ENCODE assay signal across 16 cellular contexts in the genomic region with DNA sequence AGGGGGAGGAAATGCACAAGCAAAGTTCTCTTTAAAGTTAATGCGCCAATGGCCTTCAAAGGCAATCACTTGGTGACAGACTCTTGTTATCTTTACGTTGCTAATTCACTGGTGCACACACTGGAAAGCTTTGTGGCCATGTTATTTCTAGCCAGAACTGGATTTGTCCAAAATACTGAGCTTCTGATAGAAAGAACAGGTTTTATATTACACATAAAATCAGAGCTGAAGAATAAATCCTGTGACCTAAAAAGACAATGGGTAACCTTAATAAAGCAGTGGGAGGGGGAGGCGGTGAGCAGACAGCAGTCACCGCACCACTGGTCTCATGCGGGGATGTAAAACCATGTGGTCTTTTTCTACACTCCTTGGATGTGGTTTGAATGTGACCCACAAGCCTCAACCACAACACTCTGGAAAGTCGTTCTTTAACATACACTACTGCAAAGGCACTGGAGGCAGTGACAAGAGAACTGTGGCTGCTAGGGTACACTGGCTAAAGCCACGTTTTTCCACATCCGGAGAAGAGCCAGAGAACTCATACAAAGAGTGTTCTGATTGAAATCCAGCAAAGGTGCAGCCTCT.
DNase-seq lines count a peak whose midpoint lies in the region; ATAC-seq and TF ChIP-seq lines count a peak whose summit lies in the region.
"Had no signal": no experiment of that assay in that cellular context is flagged by ENCODE, and none has a peak within 500 bp of the region (broad histone marks: within the 10 kb centered on the region; RNA-seq: fewer than 3 reads in every experiment).

No MANE protein-coding gene starts in this region.

- POLR2A ChIA-PET in activated CD8-positive, alpha-beta T cell treated with anti-CD3 and anti-CD28 coated beads, Interleukin-2, amount 10 ng/mL, durations not matched to agents 7 days and 5 days (lab: Charles Lee): no interaction called here

- in situ Hi-C loops in KBM-7 (cut with MboI; ENCODE audit: low pct_unique_long_range_greater_than_20kb, low sequenced_read_pairs): no loop called here

- intact Hi-C loops in mucosa of descending colon (cut with DNase I, micrococcal nuclease): no loop called here

- H3K4me3 ChIP-seq in BLaER1 treated with 17β-estradiol and CSF1 and Interleukin-3, amounts not matched to agents 10 nM and 100 nM: no peak overlapping the region
- no peak overlapping the region for H3K4me3 ChIP-seq in mucosa of descending colon
- H3K4me3 ChIP-seq: A549, GM23248 had no signal

- CTCF ChIA-PET in activated CD8-positive, alpha-beta T cell treated with anti-CD3 and anti-CD28 coated beads, Interleukin-2, amount 10 ng/mL, durations not matched to agents 7 days and 5 days (lab: Charles Lee): interaction anchor here (1.3 kb wide), 1 partner anchor 9 kb away, joined by 3 read pairs; no protein-coding TSS in a partner anchor

- no peaks in the 10 kb centered on the region for H3K27me3 Mint-ChIP-seq in activated CD8-positive, alpha-beta T cell treated with anti-CD3 and anti-CD28 coated beads, Interleukin-2, amount 10 ng/mL, durations not matched to agents 7 days and 5 days (ENCODE audit: low read depth)
- H3K27me3 Mint-ChIP-seq: CD4-positive, alpha-beta T cell; IgD-negative memory B cell had no signal

- H3K27ac ChIP-seq in BLaER1 treated with 17β-estradiol and CSF1 and Interleukin-3, amounts not matched to agents 10 nM and 100 nM: no peak overlapping the region
- H3K27ac ChIP-seq: A549, GM23248 had no signal

- peak overlapping the region in 8 of 11 experiments; percentile 4 to 53 (median 30); a peak in 13 of 22 replicates for H3K4me2 ChIP-seq in BLaER1 treated with 17β-estradiol and CSF1 and Interleukin-3, amounts not matched to agents 10 nM and 100 nM
- H3K4me2 ChIP-seq: A549 had no signal

- H3K9me3 ChIP-seq in BLaER1 treated with 17β-estradiol and CSF1 and Interleukin-3, amounts not matched to agents 10 nM and 100 nM (replicated peaks in 1 of 11): no peaks in the 10 kb centered on the region
- no peaks in the 10 kb centered on the region for H3K9me3 ChIP-seq in mucosa of descending colon
- H3K9me3 ChIP-seq: A549 had no signal

- TF ChIP-seq CTCF in mucosa of descending colon (IDR thresholded peaks at IDR 0.05): no peak

- no peak overlapping the region for H3K27ac Mint-ChIP-seq in activated CD8-positive, alpha-beta T cell treated with anti-CD3 and anti-CD28 coated beads, Interleukin-2, amount 10 ng/mL, durations not matched to agents 7 days and 5 days
- H3K27ac Mint-ChIP-seq: CD4-positive, alpha-beta T cell; IgD-negative memory B cell had no signal

- peaks cover 0 to 26% (median 7%) of the 10 kb centered on the region in 11 experiments; a peak in 9 of 22 replicates for H3K36me3 ChIP-seq in BLaER1 treated with 17β-estradiol and CSF1 and Interleukin-3, amounts not matched to agents 10 nM and 100 nM
- no peaks in the 10 kb centered on the region for H3K36me3 ChIP-seq in mucosa of descending colon (ENCODE audit: low read depth)

- no peaks in the 10 kb centered on the region for H3K9me3 Mint-ChIP-seq in activated CD8-positive, alpha-beta T cell treated with anti-CD3 and anti-CD28 coated beads, Interleukin-2, amount 10 ng/mL, durations not matched to agents 7 days and 5 days (ENCODE audit: insufficient read depth)
- H3K9me3 Mint-ChIP-seq: CD4-positive, alpha-beta T cell; IgD-negative memory B cell had no signal

- peaks cover 0 to 12% (median 8%) of the 10 kb centered on the region in 10 experiments; a peak in 11 of 20 replicates for H3K4me1 ChIP-seq in BLaER1 treated with 17β-estradiol and CSF1 and Interleukin-3, amounts not matched to agents 10 nM and 100 nM
- no peaks in the 10 kb centered on the region for H3K4me1 ChIP-seq in mucosa of descending colon (ENCODE audit: low read depth)
- H3K4me1 ChIP-seq: A549 had no signal

- no peaks in the 10 kb centered on the region for H3K36me3 Mint-ChIP-seq in activated CD8-positive, alpha-beta T cell treated with anti-CD3 and anti-CD28 coated beads, Interleukin-2, amount 10 ng/mL, durations not matched to agents 7 days and 5 days (ENCODE audit: low read depth)

- H3K27me3 ChIP-seq in BLaER1 treated with 17β-estradiol and CSF1 and Interleukin-3, amounts not matched to agents 10 nM and 100 nM: peaks cover 0 to 28% (median 13%) of the 10 kb centered on the region in 11 experiments; a peak in 14 of 22 replicates

- no peak overlapping the region for H3K4me3 Mint-ChIP-seq in activated CD8-positive, alpha-beta T cell treated with anti-CD3 and anti-CD28 coated beads, Interleukin-2, amount 10 ng/mL, durations not matched to agents 7 days and 5 days
- H3K4me3 Mint-ChIP-seq: CD4-positive, alpha-beta T cell; IgD-negative memory B cell had no signal

- peaks cover 9% of the 10 kb centered on the region for H3K4me1 Mint-ChIP-seq in activated CD8-positive, alpha-beta T cell treated with anti-CD3 and anti-CD28 coated beads, Interleukin-2, amount 10 ng/mL, durations not matched to agents 7 days and 5 days (ENCODE audit: low read depth)

- no peak overlapping the region for H3K9ac ChIP-seq in BLaER1 treated with 17β-estradiol and CSF1 and Interleukin-3, amounts not matched to agents 10 nM and 100 nM
- H3K9ac ChIP-seq: GM23248 had no signal

- H4K20me1 ChIP-seq in BLaER1 treated with 17β-estradiol and CSF1 and Interleukin-3, amounts not matched to agents 10 nM and 100 nM: peaks cover 0 to 5% (median 0%) of the 10 kb centered on the region in 11 experiments; a peak in 1 of 22 replicates

- DNase-seq in KBM-7 (peak; percentile 19), myocyte (ENCODE audit: low read depth) (peak; percentile 28), COR-L47 (lab: John Stamatoyannopoulos, UW) (no peak), mucosa of descending colon (no peak), HUDEP-2 (lab: John Stamatoyannopoulos, UW; ENCODE audit: unreplicated experiment in 76 of 76) (no peak), AG08395 (ENCODE audit: low spot score) (no peak)
- DNase-seq in activated CD8-positive, alpha-beta T cell treated with anti-CD3 and anti-CD28 coated beads, Interleukin-2, amount 10 ng/mL, durations not matched to agents 7 days and 5 days: peak; percentile 26
- DNase-seq: CD4-positive, alpha-beta T cell; GM23248; NCI-H1105; NCI-H187; NCI-H446; NCI-H774 had no signal

- ATAC-seq in activated CD8-positive, alpha-beta T cell treated with anti-CD3 and anti-CD28 coated beads, Interleukin-2, amount 10 ng/mL, durations not matched to agents 7 days and 5 days: peak; percentile 33
- no peak for ATAC-seq in mucosa of descending colon
- ATAC-seq: A549 had no signal

Comparison
In these comparisons a context has a peak if more than half of its experiments do, and no peak if none do; other contexts are left out.
1. DNase-seq: peak in KBM-7 (single experiment), activated CD8-positive, alpha-beta T cell treated with anti-CD3 and anti-CD28 coated beads, Interleukin-2, amount 10 ng/mL, durations not matched to agents 7 days and 5 days (single experiment) and myocyte (single experiment); none in COR-L47 (single experiment), mucosa of descending colon (0 of 3), HUDEP-2 (0 of 76) and AG08395 (single experiment).